Comparison of ENCODE assay signal across 15 cellular contexts in genomic region chr16:30758988-30759461, GRCh38. TPM values are rescaled to one million over a fixed set of nuclear protein-coding genes. Genes with fewer than 3 reads are reported as not detected.
A peak's percentile ranks its signal among the peaks of the same experiment; 100 is the strongest.
DNase-seq lines count a peak whose midpoint lies in the region; ATAC-seq and TF ChIP-seq lines count a peak whose summit lies in the region.
"Had no signal": no experiment of that assay in that cellular context is flagged by ENCODE, and none has a peak within 500 bp of the region (broad histone marks: within the 10 kb centered on the region; RNA-seq: fewer than 3 reads in every experiment).

No MANE protein-coding gene starts in this region.

- H3K27me3 ChIP-seq in left lung, result no peaks in the 10 kb centered on the region
- H3K27me3 ChIP-seq: foreskin keratinocyte, uterus had no signal

- intact Hi-C loops in left lung (cut with DNase I), result no loop called here

- H3K36me3 Mint-ChIP-seq in activated naive CD4-positive, alpha-beta T cell treated with anti-CD3 and anti-CD28 coated beads, Interleukin-2, amount 50 U/mL, for 24 hours, result peaks cover 2% of the 10 kb centered on the region
- H3K36me3 Mint-ChIP-seq in activated naive CD4-positive, alpha-beta T cell treated with anti-CD3 and anti-CD28 coated beads, Interleukin-2, amount 50 U/mL, for 72 hours, result peaks cover 4 to 22% of the 10 kb centered on the region in 2 donors
- peaks cover 51% of the 10 kb centered on the region for H3K36me3 Mint-ChIP-seq in activated T-helper 17 cell treated with anti-CD3 and anti-CD28 coated beads, Interleukin-2, amount 50 U/mL, for 72 hours (ENCODE audit: low read depth)

- H3K9me3 ChIP-seq in left lung, result no peaks in the 10 kb centered on the region
- H3K9me3 ChIP-seq: uterus had no signal

- H3K4me3 Mint-ChIP-seq in activated naive CD4-positive, alpha-beta T cell treated with anti-CD3 and anti-CD28 coated beads, Interleukin-2, amount 50 U/mL, for 24 hours, result peak overlapping the region; percentile 7
- H3K4me3 Mint-ChIP-seq in activated T-helper 17 cell treated with anti-CD3 and anti-CD28 coated beads, Interleukin-2, amount 50 U/mL, for 72 hours, result no peak overlapping the region

- no peak for DNase-seq in activated naive CD4-positive, alpha-beta T cell treated with anti-CD3 and anti-CD28 coated beads, Interleukin-2, amount 50 U/mL, for 72 hours (ENCODE audit: low spot score in 2 of 2)
- peak; percentile 89 for DNase-seq in SKM-1 treated with dmso at 0.1 percent for 144 hours (lab: John Stamatoyannopoulos, UW; ENCODE audit: unreplicated experiment)
- peak; percentile 42 to 82 for DNase-seq in left lung
- DNase-seq in substantia nigra (lab: John Stamatoyannopoulos, UW), result peak in 8 of 49 donors; percentile 4 to 32 (median 16)
- DNase-seq: activated CD8-positive, alpha-beta memory T cell treated with anti-CD3 and anti-CD28 coated beads, Interleukin-2, amount 50 U/mL, for 4 hours; DMS79 treated with DMSO at 0.1 percent for 48 hours; effector CD8-positive, alpha-beta T cell; foreskin keratinocyte; NCI-H2081 treated with DMSO at 0.1 percent for 48 hours; uterus had no signal

- peak overlapping the region; percentile 24 to 90 for H3K27ac ChIP-seq in left lung
- peak overlapping the region; percentile 68 for H3K27ac ChIP-seq in substantia nigra (ENCODE audit: low read depth, low read length, poor library complexity, severe bottlenecking)
- H3K27ac ChIP-seq: foreskin keratinocyte, uterus had no signal

- peaks cover 0 to 65% of the 10 kb centered on the region in 2 donors for H3K36me3 ChIP-seq in left lung
- H3K36me3 ChIP-seq: uterus had no signal

- H3K9me3 Mint-ChIP-seq in activated naive CD4-positive, alpha-beta T cell treated with anti-CD3 and anti-CD28 coated beads, Interleukin-2, amount 50 U/mL, for 24 hours, result no peaks in the 10 kb centered on the region
- H3K9me3 Mint-ChIP-seq in activated naive CD4-positive, alpha-beta T cell treated with anti-CD3 and anti-CD28 coated beads, Interleukin-2, amount 50 U/mL, for 72 hours, result no peaks in the 10 kb centered on the region
- H3K9me3 Mint-ChIP-seq in activated T-helper 17 cell treated with anti-CD3 and anti-CD28 coated beads, Interleukin-2, amount 50 U/mL, for 72 hours, result no peaks in the 10 kb centered on the region

- TF ChIP-seq CTCF in left lung (IDR thresholded peaks at IDR 0.05), result no peak

- peak overlapping the region; percentile 46 for H3K27ac Mint-ChIP-seq in activated naive CD4-positive, alpha-beta T cell treated with anti-CD3 and anti-CD28 coated beads, Interleukin-2, amount 50 U/mL, for 24 hours
- H3K27ac Mint-ChIP-seq in activated naive CD4-positive, alpha-beta T cell treated with anti-CD3 and anti-CD28 coated beads, Interleukin-2, amount 50 U/mL, for 72 hours, result no peak overlapping the region
- H3K27ac Mint-ChIP-seq in activated T-helper 17 cell treated with anti-CD3 and anti-CD28 coated beads, Interleukin-2, amount 50 U/mL, for 72 hours, result no peak overlapping the region

- no peak for ATAC-seq in activated naive CD4-positive, alpha-beta T cell treated with anti-CD3 and anti-CD28 coated beads, Interleukin-2, amount 50 U/mL, for 72 hours
- ATAC-seq in left lung (no peak), GM18502 (IDR thresholded peaks at IDR 0.05; ENCODE audit: poor library complexity, unreplicated experiment) (no peak), GM19035 (IDR thresholded peaks at IDR 0.05; ENCODE audit: unreplicated experiment) (no peak)
- no peak for ATAC-seq in activated T-helper 17 cell treated with anti-CD3 and anti-CD28 coated beads, Interleukin-2, amount 50 U/mL, for 72 hours (replicated peaks)
- ATAC-seq: foreskin keratinocyte, HCT116 had no signal

- H3K4me3 ChIP-seq in left lung, result no peak overlapping the region
- H3K4me3 ChIP-seq: uterus had no signal

- H3K4me1 ChIP-seq in left lung, result peaks cover 21 to 52% of the 10 kb centered on the region in 2 donors

- peaks cover 22% of the 10 kb centered on the region for H3K4me1 Mint-ChIP-seq in activated naive CD4-positive, alpha-beta T cell treated with anti-CD3 and anti-CD28 coated beads, Interleukin-2, amount 50 U/mL, for 24 hours
- peaks cover 18% of the 10 kb centered on the region for H3K4me1 Mint-ChIP-seq in activated T-helper 17 cell treated with anti-CD3 and anti-CD28 coated beads, Interleukin-2, amount 50 U/mL, for 72 hours

- H3K27me3 Mint-ChIP-seq in activated naive CD4-positive, alpha-beta T cell treated with anti-CD3 and anti-CD28 coated beads, Interleukin-2, amount 50 U/mL, for 24 hours, result no peaks in the 10 kb centered on the region
- no peaks in the 10 kb centered on the region for H3K27me3 Mint-ChIP-seq in activated T-helper 17 cell treated with anti-CD3 and anti-CD28 coated beads, Interleukin-2, amount 50 U/mL, for 72 hours

RNA-seq across cellular contexts. Expression of gene CFAP119, which starts 2.8 kb away (rescaled TPM):
- 1 to 10 TPM; 2.6 to 3.6 TPM for total RNA-seq in activated naive CD4-positive, alpha-beta T cell treated with anti-CD3 and anti-CD28 coated beads, Interleukin-2, amount 50 U/mL, for 72 hours
- 10 to 100 TPM in 1 of 2 donors, 1 to 10 TPM in 1; 6.6 to 10.9 TPM for total RNA-seq in left lung
- 1 to 10 TPM; 2.9 TPM for total RNA-seq in activated T-helper 17 cell treated with anti-CD3 and anti-CD28 coated beads, Interleukin-2, amount 50 U/mL, for 72 hours

RNA-seq across cellular contexts. Expression of gene RNF40, which starts 3.1 kb away (rescaled TPM):
- 10 to 100 TPM; 68.9 to 74.4 TPM for total RNA-seq in activated naive CD4-positive, alpha-beta T cell treated with anti-CD3 and anti-CD28 coated beads, Interleukin-2, amount 50 U/mL, for 72 hours
- 10 to 100 TPM; 93.4 to 98.7 TPM for total RNA-seq in left lung
- 10 to 100 TPM; 90.7 to 95.1 TPM for total RNA-seq in activated T-helper 17 cell treated with anti-CD3 and anti-CD28 coated beads, Interleukin-2, amount 50 U/mL, for 72 hours

RNA-seq across cellular contexts. Expression of gene PHKG2, which starts 10.8 kb away (rescaled TPM):
- 10 to 100 TPM; 32.9 to 61.9 TPM for total RNA-seq in activated naive CD4-positive, alpha-beta T cell treated with anti-CD3 and anti-CD28 coated beads, Interleukin-2, amount 50 U/mL, for 72 hours
- 10 to 100 TPM; 28.8 to 31.2 TPM for total RNA-seq in left lung
- 10 to 100 TPM; 30.0 to 43.3 TPM for total RNA-seq in activated T-helper 17 cell treated with anti-CD3 and anti-CD28 coated beads, Interleukin-2, amount 50 U/mL, for 72 hours

RNA-seq across cellular contexts. Expression of gene ZNF629, which starts 28.0 kb away (rescaled TPM):
- 1 to 10 TPM in 1 of 2 donors, under 1 TPM in 1; 0.16 to 3.6 TPM for total RNA-seq in activated naive CD4-positive, alpha-beta T cell treated with anti-CD3 and anti-CD28 coated beads, Interleukin-2, amount 50 U/mL, for 72 hours
- total RNA-seq in left lung, result 10 to 100 TPM; 12.3 to 13.1 TPM
- total RNA-seq in activated T-helper 17 cell treated with anti-CD3 and anti-CD28 coated beads, Interleukin-2, amount 50 U/mL, for 72 hours, result under 1 TPM; 0.28 to 0.48 TPM

Comparison
In these comparisons a context has a peak if more than half of its experiments do, and no peak if none do; other contexts are left out.
1. DNase-seq: peak in SKM-1 treated with dmso at 0.1 percent for 144 hours (single experiment) and left lung (2 of 2); none in activated naive CD4-positive, alpha-beta T cell treated with anti-CD3 and anti-CD28 coated beads, Interleukin-2, amount 50 U/mL, for 72 hours (0 of 2).